Comparison of ENCODE assay signal across 1 cellular context in genomic region chr7:143504215-143504936, GRCh38.
TF ChIP-seq lines count a peak whose summit lies in the region.

No MANE protein-coding gene starts in this region.

TF ChIP-seq in K562, 482 proteins besides CTCF, POLR2A, EP300 and RAD21 (continued from another document and continues in another):
- TF ChIP-seq CHD7 (IDR thresholded peaks at IDR 0.05; ENCODE audit: low read depth, low read length) (no peak), HDAC8 (tag; IDR thresholded peaks at IDR 0.05) (no peak), ELF1 (tag; IDR thresholded peaks at IDR 0.05) (no peak), KLF10 (CRISPR knock-in tag; IDR thresholded peaks at IDR 0.05) (no peak), ARID3B (CRISPR knock-in tag; IDR thresholded peaks at IDR 0.05; ENCODE audit: borderline replicate concordance) (no peak), ZNF146 (CRISPR knock-in tag; IDR thresholded peaks at IDR 0.05; ENCODE audit: unreplicated experiment) (no peak), SFPQ (IDR thresholded peaks at IDR 0.05; ENCODE audit: low read depth, low read length) (no peak), E2F5 (CRISPR knock-in tag; IDR thresholded peaks at IDR 0.05) (no peak), YBX1 (IDR thresholded peaks at IDR 0.05) (no peak), KAT7 (CRISPR knock-in tag; IDR thresholded peaks at IDR 0.05; ENCODE audit: borderline replicate concordance) (no peak), ZNF830 (CRISPR knock-in tag; IDR thresholded peaks at IDR 0.05) (no peak), L3MBTL2 (IDR thresholded peaks at IDR 0.05) (no peak), TSHZ1 (CRISPR knock-in tag; IDR thresholded peaks at IDR 0.05) (no peak), CGGBP1 (CRISPR knock-in tag; IDR thresholded peaks at IDR 0.05) (no peak), KDM2B (CRISPR knock-in tag; IDR thresholded peaks at IDR 0.05) (no peak), ZNF133 (CRISPR knock-in tag; IDR thresholded peaks at IDR 0.05) (no peak), NFYB (IDR thresholded peaks at IDR 0.05; ENCODE audit: extremely low read depth, insufficient read length) (no peak), ZNF644 (tag; IDR thresholded peaks at IDR 0.05; ENCODE audit: low read depth) (peak; percentile 77; the same call in 1 of the 2 replicates), NFE2L1 (tag; IDR thresholded peaks at IDR 0.05; ENCODE audit: borderline replicate concordance, low read depth) (no peak), BMI1 (IDR thresholded peaks at IDR 0.05; ENCODE audit: low read length) (no peak), MLLT1 (IDR thresholded peaks at IDR 0.05) (peak in 1 of 2 experiments; percentile 48; a peak in 1 of 4 replicates), SMARCB1 (IDR thresholded peaks at IDR 0.05; ENCODE audit: insufficient read length, low read depth) (no peak), THRA (IDR thresholded peaks at IDR 0.05) (no peak), ZNF121 (CRISPR knock-in tag; conservative IDR thresholded peaks at IDR 0.05) (no peak), PCBP1 (IDR thresholded peaks at IDR 0.05; ENCODE audit: low read depth, low read length, poor library complexity, severe bottlenecking) (no peak), KLF1 (tag; IDR thresholded peaks at IDR 0.05) (no peak), RBBP5 (IDR thresholded peaks at IDR 0.05; ENCODE audit: borderline replicate concordance, insufficient read depth, low read length, poor library complexity, severe bottlenecking) (no peak), SP2 (IDR thresholded peaks at IDR 0.05; ENCODE audit: extremely low read depth, low read depth, low read length, poor library complexity, severe bottlenecking) (no peak), STAT6 (CRISPR knock-in tag; IDR thresholded peaks at IDR 0.05) (peak; percentile 80), ZKSCAN8 (CRISPR knock-in tag; IDR thresholded peaks at IDR 0.05) (peak; percentile 69; the same call in 1 of the 2 replicates)
